ENCODE assay signal across 8 cellular contexts in the genomic region with DNA sequence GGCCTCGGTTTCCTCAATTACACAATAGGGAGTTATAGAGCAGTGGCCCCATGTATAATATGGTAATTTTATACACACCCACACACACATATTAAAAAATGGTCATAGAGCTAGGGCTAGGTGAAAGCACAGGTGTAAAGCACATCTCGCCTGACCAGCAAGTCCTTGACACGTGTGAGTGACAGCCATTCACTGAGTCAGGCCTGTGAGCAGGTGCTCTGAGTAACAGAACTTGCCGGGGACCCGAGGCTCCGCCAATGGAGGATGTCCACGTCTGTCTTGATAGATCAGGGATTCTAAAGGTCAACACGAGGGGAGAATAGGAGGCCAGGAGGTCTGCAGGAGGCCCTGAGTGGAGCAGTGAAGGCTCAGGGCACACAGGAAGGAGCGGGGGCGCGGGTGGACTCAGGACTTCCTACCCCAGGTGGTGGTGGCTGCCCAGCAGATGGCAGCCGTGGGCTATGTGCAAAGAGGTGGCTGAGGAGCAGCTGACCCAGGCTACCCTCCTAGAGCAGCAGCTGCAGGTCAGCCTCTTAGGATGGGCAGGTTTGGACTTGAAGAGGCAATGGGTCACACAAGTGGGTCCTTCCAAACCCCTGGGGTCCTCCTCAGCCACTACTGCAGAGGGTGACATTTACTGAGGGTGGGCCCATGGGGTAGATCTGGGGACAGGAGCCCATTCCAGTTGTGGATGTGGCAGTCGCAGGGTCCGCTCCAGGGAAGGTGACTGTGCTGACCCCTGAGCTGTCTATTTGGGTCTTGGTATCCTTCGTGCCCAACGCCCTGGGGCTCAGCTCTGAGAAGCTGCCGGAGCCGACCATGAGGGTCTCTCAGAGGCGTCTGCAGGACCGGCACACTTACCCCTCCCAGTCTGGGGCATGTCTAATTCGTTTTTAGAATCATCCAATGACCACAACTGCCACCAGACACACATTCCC. TPM values are rescaled to one million over a fixed set of nuclear protein-coding genes. Genes with fewer than 3 reads are reported as not detected.
DNase-seq lines count a peak whose midpoint lies in the region; ATAC-seq and TF ChIP-seq lines count a peak whose summit lies in the region.

No MANE protein-coding gene starts in this region.

- no peak for ATAC-seq in HG03469 (IDR thresholded peaks at IDR 0.05; ENCODE audit: unreplicated experiment)

- H3K36me3 Mint-ChIP-seq in activated T-cell treated with anti-CD3 and anti-CD28 coated beads, Interleukin-2, amount 50 U/mL, for 24 hours (ENCODE audit: low read depth), result peaks cover 84% of the 10 kb centered on the region
- peaks cover 35% of the 10 kb centered on the region for H3K36me3 Mint-ChIP-seq in nephron (ENCODE audit: low read depth)

- CTCF ChIA-PET in PC-9 (lab: Charles Lee), result interaction anchor here (0.6 to 0.9 kb wide), 5 partner anchors 18 to 164 kb away, joined by 3 to 5 read pairs (median 3); a partner anchor contains a TSS

- H3K4me3 ChIP-seq in PC-9 (no peak overlapping the region), esophagus muscularis mucosa (no peak overlapping the region)

- intact Hi-C loops in PC-9 (cut with micrococcal nuclease; ENCODE audit: unreplicated experiment), result loop anchor here (1.0 to 5.0 kb wide), 2 partner anchors 46 to 148 kb away; no protein-coding TSS in a partner anchor
- intact Hi-C loops in esophagus muscularis mucosa (cut with DNase I), result no loop called here

- peaks cover 29% of the 10 kb centered on the region for H3K4me1 Mint-ChIP-seq in activated T-cell treated with anti-CD3 and anti-CD28 coated beads, Interleukin-2, amount 50 U/mL, for 24 hours (ENCODE audit: low read depth)
- peaks cover 12% of the 10 kb centered on the region for H3K4me1 Mint-ChIP-seq in nephron

- H3K36me3 ChIP-seq in PC-9 (ENCODE audit: low read depth) (no peaks in the 10 kb centered on the region), esophagus muscularis mucosa (peaks cover 42 to 90% (median 81%) of the 10 kb centered on the region in 4 donors)

- WGBS in esophagus muscularis mucosa, result 70% methylated on average over 11 of the region's 21 CpGs

- POLR2A ChIA-PET in PC-9 (lab: Charles Lee; ENCODE audit: unreplicated experiment), result interaction anchor here (0.6 kb wide), 2 partner anchors 148 to 218 kb away, joined by 3 read pairs; no protein-coding TSS in a partner anchor

- no peak for TF ChIP-seq POLR2A in esophagus muscularis mucosa (IDR thresholded peaks at IDR 0.05; ENCODE audit: low read depth)

- H4K20me1 ChIP-seq in PC-9 (ENCODE audit: insufficient read depth), result no peaks in the 10 kb centered on the region

- no peaks in the 10 kb centered on the region for H3F3A ChIP-seq in PC-9 (ENCODE audit: insufficient read depth, low read depth)

- no peak overlapping the region for H3K4me2 ChIP-seq in PC-9

- H3K27ac ChIP-seq in PC-9 (no peak overlapping the region), esophagus muscularis mucosa (replicated peaks in 1 of 4) (no peak overlapping the region)

- no peaks in the 10 kb centered on the region for H3K27me3 ChIP-seq in PC-9 (ENCODE audit: insufficient read depth, low read depth)
- no peaks in the 10 kb centered on the region for H3K27me3 ChIP-seq in esophagus muscularis mucosa

- DNase-seq in DMS79 (lab: John Stamatoyannopoulos, UW), result peak; percentile 20
- peak; percentile 98 for DNase-seq in HuH-7 (ENCODE audit: low spot score)
- DNase-seq in PC-9, result peak; percentile 46 to 83
- DNase-seq in activated T-cell treated with anti-CD3 and anti-CD28 coated beads, Interleukin-2, amount 50 U/mL, for 24 hours, result peak; percentile 87
- DNase-seq in esophagus muscularis mucosa (ENCODE audit: extremely low spot score), result peak; percentile 96
- peak; percentile 47 to 70 (median 64) for DNase-seq in stimulated activated naive CD4-positive, alpha-beta T cell (lab: John Stamatoyannopoulos, UW)

- H3K27me3 Mint-ChIP-seq in activated T-cell treated with anti-CD3 and anti-CD28 coated beads, Interleukin-2, amount 50 U/mL, for 24 hours, result no peaks in the 10 kb centered on the region
- no peaks in the 10 kb centered on the region for H3K27me3 Mint-ChIP-seq in nephron (ENCODE audit: low read depth)

- no peak overlapping the region for H3K4me3 Mint-ChIP-seq in activated T-cell treated with anti-CD3 and anti-CD28 coated beads, Interleukin-2, amount 50 U/mL, for 24 hours
- no peak overlapping the region for H3K4me3 Mint-ChIP-seq in nephron

- peak overlapping the region; percentile 84 for H3K27ac Mint-ChIP-seq in activated T-cell treated with anti-CD3 and anti-CD28 coated beads, Interleukin-2, amount 50 U/mL, for 24 hours
- H3K27ac Mint-ChIP-seq in nephron, result no peak overlapping the region

- no TSS peak for BruUV-seq in PC-9 (replicated peaks; lab: Mats Ljungman, UMichigan)

- no peaks in the 10 kb centered on the region for H3K9me2 ChIP-seq in PC-9 (ENCODE audit: insufficient read depth)

- TF ChIP-seq CTCF in PC-9 (conservative IDR thresholded peaks at IDR 0.05) (peak; percentile 91), esophagus muscularis mucosa (IDR thresholded peaks at IDR 0.05) (peak; percentile 75 to 84 (median 83)), nephron (IDR thresholded peaks at IDR 0.05; ENCODE audit: unreplicated experiment in 3 of 3) (peak; percentile 53 to 69 (median 65))

- no peak for TF ChIP-seq EP300 in esophagus muscularis mucosa (IDR thresholded peaks at IDR 0.05)

- H2AFZ ChIP-seq in PC-9, result no peak overlapping the region

- no peaks in the 10 kb centered on the region for H3K79me2 ChIP-seq in PC-9 (ENCODE audit: low read depth)

- H3K9me3 ChIP-seq in PC-9 (ENCODE audit: insufficient read depth, low read depth) (no peaks in the 10 kb centered on the region), esophagus muscularis mucosa (no peaks in the 10 kb centered on the region)

- H3K4me1 ChIP-seq in PC-9 (replicated peaks; ENCODE audit: insufficient read depth) (peaks cover 10% of the 10 kb centered on the region), esophagus muscularis mucosa (peaks cover 0 to 12% (median 6%) of the 10 kb centered on the region in 4 donors)

- no peaks in the 10 kb centered on the region for H3K9me3 Mint-ChIP-seq in activated T-cell treated with anti-CD3 and anti-CD28 coated beads, Interleukin-2, amount 50 U/mL, for 24 hours
- no peaks in the 10 kb centered on the region for H3K9me3 Mint-ChIP-seq in nephron

RNA-seq across cellular contexts. Expression of a gene that starts 45.9 kb away (rescaled TPM):
- not detected in 2 replicates for total RNA-seq in PC-9 (2021)
- total RNA-seq in esophagus muscularis mucosa, result under 1 TPM in 1 of 4 donors, not detected in 3; 0.19 TPM

Comparison
In these comparisons a context has a peak if more than half of its experiments do, and no peak if none do; other contexts are left out.
1. DNase-seq: peak in every context shown above with its lines; median percentile 98 in HuH-7; 96 in esophagus muscularis mucosa; 87 in activated T-cell treated with anti-CD3 and anti-CD28 coated beads, Interleukin-2, amount 50 U/mL, for 24 hours; 64 in PC-9; 64 in stimulated activated naive CD4-positive, alpha-beta T cell; 20 in DMS79.